In genomic region chr7:129465080-129465479, GRCh38 we compare ENCODE assay signal across 29 cellular contexts. TPM values are rescaled to one million over a fixed set of nuclear protein-coding genes. Genes with fewer than 3 reads are reported as not detected.
"Had no signal": no experiment of that assay in that cellular context is flagged by ENCODE, and none has a peak within 500 bp of the region (broad histone marks: within the 10 kb centered on the region; RNA-seq: fewer than 3 reads in every experiment).

No MANE protein-coding gene starts in this region.

- H3K36me3 ChIP-seq: breast epithelium, colonic mucosa, MG63, Peyer's patch had no signal

- FAIRE-seq: TTC549 had no signal

- H3K4me3 ChIP-seq: breast epithelium, colonic mucosa, MG63, Peyer's patch, SJCRH30 had no signal

- H3K9ac ChIP-seq: KMS-11 had no signal

- H3K27me3 ChIP-seq: breast epithelium, colonic mucosa, MG63, Peyer's patch, SJCRH30 had no signal

- H3K4me2 ChIP-seq: KMS-11 had no signal

- DNase-seq: activated B cell treated with CpG ODN at 0.5 μM for 24 hours; activated CD4-positive, alpha-beta T cell treated with anti-CD3 and anti-CD28 coated beads for 1 hour; activated CD4-positive, alpha-beta T cell treated with anti-CD3 and anti-CD28 coated beads, Interleukin-2, amount 10 ng/mL, durations not matched to agents 24 days and 14 days; activated CD4-positive, alpha-beta T cell treated with anti-CD3 and anti-CD28 coated beads, Interleukin-2, amount 50 U/mL, for 48 hours; activated CD8-positive, alpha-beta memory T cell treated with anti-CD3 and anti-CD28 coated beads, Interleukin-2, amount 10 ng/mL, durations not matched to agents 7 days and 5 days; activated gamma-delta T cell; activated naive CD4-positive, alpha-beta T cell treated with anti-CD3 and anti-CD28 coated beads, Interleukin-2, amount 10 ng/mL, durations not matched to agents 7 days and 5 days; activated T-cell treated with anti-CD3 and anti-CD28 coated beads, Interleukin-2, amount 50 U/mL, for 24 hours; aorta; caudate nucleus; colonic mucosa; MG63; MV-4-11; NCI-H1092 treated with DMSO at 0.1 percent for 48 hours; NCI-H1417 treated with DMSO at 0.1 percent for 48 hours; NCI-H187 treated with DMSO at 0.1 percent for 48 hours; NCI-H2081 treated with DMSO at 0.1 percent for 48 hours; NCI-H446 treated with DMSO at 0.1 percent for 48 hours; NCI-H526 treated with DMSO at 0.1 percent for 48 hours; Peyer's patch; Right ventricle myocardium superior; SJCRH30; T-helper 2 cell; T1000 had no signal

- H3K9me3 ChIP-seq: breast epithelium, colonic mucosa, MG63, Peyer's patch had no signal

- ATAC-seq: activated CD8-positive, alpha-beta memory T cell treated with anti-CD3 and anti-CD28 coated beads, Interleukin-2, amount 10 ng/mL, durations not matched to agents 7 days and 5 days; activated T-helper 17 cell treated with anti-CD3 and anti-CD28 coated beads, Interleukin-2, amount 50 U/mL, for 72 hours had no signal

- H3K27ac ChIP-seq: colonic mucosa, KMS-11, Peyer's patch, RWPE1 had no signal

- H3K4me1 ChIP-seq: breast epithelium, colonic mucosa, Peyer's patch had no signal

RNA-seq across cellular contexts. Expression of gene SMKR1, which starts 37.3 kb away (rescaled TPM):
- total RNA-seq: aorta, breast epithelium, Right ventricle myocardium superior, SJCRH30 had no signal
